ENCODE assay signal across 1 cellular context in the genomic region with DNA sequence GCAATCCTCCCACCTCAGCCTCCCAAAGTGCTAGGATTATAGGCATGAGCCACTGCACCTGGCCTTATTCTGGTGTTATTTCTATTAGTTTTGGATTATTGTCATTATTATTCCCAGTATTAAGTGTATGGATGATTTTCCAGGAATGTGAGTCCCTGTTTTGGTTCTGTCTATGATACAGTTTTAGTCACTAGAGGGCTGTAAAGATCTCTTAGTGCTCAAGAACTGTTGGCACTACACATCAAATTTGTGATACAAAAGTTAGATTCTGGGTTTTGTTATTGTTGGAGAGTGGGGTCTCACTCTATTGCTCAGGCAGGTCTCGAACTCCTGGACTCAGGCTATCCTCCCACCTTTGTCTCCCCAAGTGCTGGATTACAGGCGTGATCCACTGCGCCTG.
TF ChIP-seq lines count a peak whose summit lies in the region.

No MANE protein-coding gene starts in this region.

TF ChIP-seq in IMR-90, 13 proteins besides CTCF, POLR2A, EP300 and RAD21:
- TF ChIP-seq MXI1 (IDR thresholded peaks at IDR 0.05; ENCODE audit: borderline replicate concordance, low read depth, low read length) (no peak), SMC3 (IDR thresholded peaks at IDR 0.05; ENCODE audit: low read depth, low read length) (no peak), MAZ (IDR thresholded peaks at IDR 0.05; ENCODE audit: borderline replicate concordance, low read depth, low read length) (no peak), RFX5 (IDR thresholded peaks at IDR 0.05; ENCODE audit: low read depth, low read length) (no peak), MAFK (IDR thresholded peaks at IDR 0.05; ENCODE audit: low read depth, low read length) (no peak), RCOR1 (IDR thresholded peaks at IDR 0.05; ENCODE audit: insufficient replicate concordance, low read length) (no peak), NFE2L2 (IDR thresholded peaks at IDR 0.05; ENCODE audit: low read depth, low read length) (no peak), BHLHE40 (IDR thresholded peaks at IDR 0.05; ENCODE audit: low read depth, low read length) (no peak), CHD1 (IDR thresholded peaks at IDR 0.05; ENCODE audit: low read depth, low read length) (no peak), FOS (IDR thresholded peaks at IDR 0.05; ENCODE audit: low read depth, low read length) (no peak), CEBPB (IDR thresholded peaks at IDR 0.05; ENCODE audit: low read depth, low read length) (no peak)
- TF ChIP-seq, protein P1, sequence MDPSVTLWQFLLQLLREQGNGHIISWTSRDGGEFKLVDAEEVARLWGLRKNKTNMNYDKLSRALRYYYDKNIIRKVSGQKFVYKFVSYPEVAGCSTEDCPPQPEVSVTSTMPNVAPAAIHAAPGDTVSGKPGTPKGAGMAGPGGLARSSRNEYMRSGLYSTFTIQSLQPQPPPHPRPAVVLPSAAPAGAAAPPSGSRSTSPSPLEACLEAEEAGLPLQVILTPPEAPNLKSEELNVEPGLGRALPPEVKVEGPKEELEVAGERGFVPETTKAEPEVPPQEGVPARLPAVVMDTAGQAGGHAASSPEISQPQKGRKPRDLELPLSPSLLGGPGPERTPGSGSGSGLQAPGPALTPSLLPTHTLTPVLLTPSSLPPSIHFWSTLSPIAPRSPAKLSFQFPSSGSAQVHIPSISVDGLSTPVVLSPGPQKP (IDR thresholded peaks at IDR 0.05; ENCODE audit: borderline replicate concordance, low read depth, low read length), result no peak
- TF ChIP-seq, protein P2, sequence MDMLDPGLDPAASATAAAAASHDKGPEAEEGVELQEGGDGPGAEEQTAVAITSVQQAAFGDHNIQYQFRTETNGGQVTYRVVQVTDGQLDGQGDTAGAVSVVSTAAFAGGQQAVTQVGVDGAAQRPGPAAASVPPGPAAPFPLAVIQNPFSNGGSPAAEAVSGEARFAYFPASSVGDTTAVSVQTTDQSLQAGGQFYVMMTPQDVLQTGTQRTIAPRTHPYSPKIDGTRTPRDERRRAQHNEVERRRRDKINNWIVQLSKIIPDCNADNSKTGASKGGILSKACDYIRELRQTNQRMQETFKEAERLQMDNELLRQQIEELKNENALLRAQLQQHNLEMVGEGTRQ (IDR thresholded peaks at IDR 0.05; ENCODE audit: low read depth, low read length), result no peak
